1 cellular context compared by ENCODE assay signal in the genomic region with DNA sequence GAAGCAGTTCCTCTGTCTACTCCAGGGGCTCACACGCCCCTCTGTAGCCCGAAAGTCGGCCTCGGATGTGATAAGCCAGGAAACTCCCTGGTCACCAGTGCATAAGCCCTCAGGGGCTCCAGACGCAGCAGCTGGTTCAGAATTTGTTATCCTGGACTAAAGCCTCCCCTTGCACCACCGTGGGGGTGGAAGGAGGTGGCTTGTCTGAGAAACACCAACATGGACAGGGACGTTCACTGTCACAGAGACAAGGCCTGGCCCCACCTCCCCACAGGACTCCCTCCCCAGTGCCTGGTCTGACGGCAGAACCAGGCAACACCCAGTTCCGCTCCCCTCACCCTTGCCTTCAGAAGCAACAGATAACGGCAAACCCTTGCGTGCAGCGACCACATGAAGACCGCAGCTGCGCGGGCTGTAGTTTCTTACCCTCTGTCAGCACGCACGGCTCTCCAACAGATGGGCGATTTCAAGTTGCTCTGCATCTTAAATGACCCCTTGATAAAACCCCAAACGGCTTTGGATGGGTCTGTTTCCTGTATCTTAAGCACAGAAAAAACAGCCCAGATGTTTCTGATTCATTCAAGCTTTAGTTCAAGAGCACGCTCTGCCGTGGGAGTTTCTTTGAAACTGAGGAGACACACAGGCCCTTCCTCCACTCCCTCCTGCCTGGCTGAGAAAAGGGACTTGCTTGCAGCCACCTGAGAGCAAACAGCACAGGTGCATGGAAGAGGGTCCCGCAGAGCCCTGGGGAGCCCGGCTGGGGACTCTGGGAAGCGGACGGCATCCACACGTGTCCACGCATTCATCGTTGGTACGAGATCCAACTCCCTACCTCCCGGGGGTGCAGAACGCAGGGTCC.
TF ChIP-seq lines count a peak whose summit lies in the region.

No MANE protein-coding gene starts in this region.

TF ChIP-seq in K562, 482 proteins besides CTCF, POLR2A, EP300 and RAD21 (continues in another document):
- TF ChIP-seq ZBTB49 (CRISPR knock-in tag; IDR thresholded peaks at IDR 0.05; ENCODE audit: borderline replicate concordance): no peak
- no peak for TF ChIP-seq ZNF696 (CRISPR knock-in tag; conservative IDR thresholded peaks at IDR 0.05)
- no peak for TF ChIP-seq CUX1 (CRISPR knock-in tag; IDR thresholded peaks at IDR 0.05)
- no peak for TF ChIP-seq ZNF655 (CRISPR knock-in tag; IDR thresholded peaks at IDR 0.05)
- TF ChIP-seq SNIP1 (IDR thresholded peaks at IDR 0.05; ENCODE audit: low read depth): no peak
- no peak for TF ChIP-seq SRSF1 (IDR thresholded peaks at IDR 0.05; ENCODE audit: low read depth, low read length)
- no peak for TF ChIP-seq CBX2 (IDR thresholded peaks at IDR 0.05; ENCODE audit: insufficient read depth, low read length, poor library complexity, severe bottlenecking)
- TF ChIP-seq E2F3 (CRISPR knock-in tag; IDR thresholded peaks at IDR 0.05): no peak
- TF ChIP-seq KAT2B (IDR thresholded peaks at IDR 0.05; ENCODE audit: low read depth, low read length): no peak
- no peak for TF ChIP-seq ZNF395 (CRISPR knock-in tag; IDR thresholded peaks at IDR 0.05)
- no peak for TF ChIP-seq BRCA1 (IDR thresholded peaks at IDR 0.05)
- no peak for TF ChIP-seq BRCA1 (CRISPR knock-in tag; IDR thresholded peaks at IDR 0.05)
- no peak for TF ChIP-seq IFI16 (CRISPR knock-in tag; IDR thresholded peaks at IDR 0.05)
- no peak for TF ChIP-seq SMARCB1 (IDR thresholded peaks at IDR 0.05; ENCODE audit: insufficient read length, low read depth)
- TF ChIP-seq, protein P1, sequence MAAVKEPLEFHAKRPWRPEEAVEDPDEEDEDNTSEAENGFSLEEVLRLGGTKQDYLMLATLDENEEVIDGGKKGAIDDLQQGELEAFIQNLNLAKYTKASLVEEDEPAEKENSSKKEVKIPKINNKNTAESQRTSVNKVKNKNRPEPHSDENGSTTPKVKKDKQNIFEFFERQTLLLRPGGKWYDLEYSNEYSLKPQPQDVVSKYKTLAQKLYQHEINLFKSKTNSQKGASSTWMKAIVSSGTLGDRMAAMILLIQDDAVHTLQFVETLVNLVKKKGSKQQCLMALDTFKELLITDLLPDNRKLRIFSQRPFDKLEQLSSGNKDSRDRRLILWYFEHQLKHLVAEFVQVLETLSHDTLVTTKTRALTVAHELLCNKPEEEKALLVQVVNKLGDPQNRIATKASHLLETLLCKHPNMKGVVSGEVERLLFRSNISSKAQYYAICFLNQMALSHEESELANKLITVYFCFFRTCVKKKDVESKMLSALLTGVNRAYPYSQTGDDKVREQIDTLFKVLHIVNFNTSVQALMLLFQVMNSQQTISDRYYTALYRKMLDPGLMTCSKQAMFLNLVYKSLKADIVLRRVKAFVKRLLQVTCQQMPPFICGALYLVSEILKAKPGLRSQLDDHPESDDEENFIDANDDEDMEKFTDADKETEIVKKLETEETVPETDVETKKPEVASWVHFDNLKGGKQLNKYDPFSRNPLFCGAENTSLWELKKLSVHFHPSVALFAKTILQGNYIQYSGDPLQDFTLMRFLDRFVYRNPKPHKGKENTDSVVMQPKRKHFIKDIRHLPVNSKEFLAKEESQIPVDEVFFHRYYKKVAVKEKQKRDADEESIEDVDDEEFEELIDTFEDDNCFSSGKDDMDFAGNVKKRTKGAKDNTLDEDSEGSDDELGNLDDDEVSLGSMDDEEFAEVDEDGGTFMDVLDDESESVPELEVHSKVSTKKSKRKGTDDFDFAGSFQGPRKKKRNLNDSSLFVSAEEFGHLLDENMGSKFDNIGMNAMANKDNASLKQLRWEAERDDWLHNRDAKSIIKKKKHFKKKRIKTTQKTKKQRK (IDR thresholded peaks at IDR 0.05; ENCODE audit: borderline replicate concordance, low read depth, low read length): no peak
- no peak for TF ChIP-seq U2AF1 (optimal IDR thresholded peaks at IDR 0.05; ENCODE audit: low read depth, low read length)
- no peak for TF ChIP-seq CREBBP (IDR thresholded peaks at IDR 0.05; ENCODE audit: low read depth, low read length)
- TF ChIP-seq, protein P2, sequence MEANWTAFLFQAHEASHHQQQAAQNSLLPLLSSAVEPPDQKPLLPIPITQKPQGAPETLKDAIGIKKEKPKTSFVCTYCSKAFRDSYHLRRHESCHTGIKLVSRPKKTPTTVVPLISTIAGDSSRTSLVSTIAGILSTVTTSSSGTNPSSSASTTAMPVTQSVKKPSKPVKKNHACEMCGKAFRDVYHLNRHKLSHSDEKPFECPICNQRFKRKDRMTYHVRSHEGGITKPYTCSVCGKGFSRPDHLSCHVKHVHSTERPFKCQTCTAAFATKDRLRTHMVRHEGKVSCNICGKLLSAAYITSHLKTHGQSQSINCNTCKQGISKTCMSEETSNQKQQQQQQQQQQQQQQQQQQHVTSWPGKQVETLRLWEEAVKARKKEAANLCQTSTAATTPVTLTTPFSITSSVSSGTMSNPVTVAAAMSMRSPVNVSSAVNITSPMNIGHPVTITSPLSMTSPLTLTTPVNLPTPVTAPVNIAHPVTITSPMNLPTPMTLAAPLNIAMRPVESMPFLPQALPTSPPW (CRISPR knock-in tag; IDR thresholded peaks at IDR 0.05): peak; percentile 75
- no peak for TF ChIP-seq GTF3C2 (IDR thresholded peaks at IDR 0.05; ENCODE audit: borderline replicate concordance, extremely low read depth, insufficient read length)
- TF ChIP-seq MTA1 (IDR thresholded peaks at IDR 0.05; ENCODE audit: borderline replicate concordance): 0 out of 2 replicates have a peak, but pooled peaks have one; percentile 38
- TF ChIP-seq NCOA2 (IDR thresholded peaks at IDR 0.05; ENCODE audit: partially characterized antibody in 2 of 2): no peak
- TF ChIP-seq ZNF354B (CRISPR knock-in tag; IDR thresholded peaks at IDR 0.05): no peak
- no peak for TF ChIP-seq ZNF518B (CRISPR knock-in tag; IDR thresholded peaks at IDR 0.05)
- TF ChIP-seq, protein P3, sequence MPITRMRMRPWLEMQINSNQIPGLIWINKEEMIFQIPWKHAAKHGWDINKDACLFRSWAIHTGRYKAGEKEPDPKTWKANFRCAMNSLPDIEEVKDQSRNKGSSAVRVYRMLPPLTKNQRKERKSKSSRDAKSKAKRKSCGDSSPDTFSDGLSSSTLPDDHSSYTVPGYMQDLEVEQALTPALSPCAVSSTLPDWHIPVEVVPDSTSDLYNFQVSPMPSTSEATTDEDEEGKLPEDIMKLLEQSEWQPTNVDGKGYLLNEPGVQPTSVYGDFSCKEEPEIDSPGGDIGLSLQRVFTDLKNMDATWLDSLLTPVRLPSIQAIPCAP (CRISPR knock-in tag; IDR thresholded peaks at IDR 0.05; ENCODE audit: borderline replicate concordance): no peak
